8 cellular contexts compared by ENCODE assay signal in the genomic region with DNA sequence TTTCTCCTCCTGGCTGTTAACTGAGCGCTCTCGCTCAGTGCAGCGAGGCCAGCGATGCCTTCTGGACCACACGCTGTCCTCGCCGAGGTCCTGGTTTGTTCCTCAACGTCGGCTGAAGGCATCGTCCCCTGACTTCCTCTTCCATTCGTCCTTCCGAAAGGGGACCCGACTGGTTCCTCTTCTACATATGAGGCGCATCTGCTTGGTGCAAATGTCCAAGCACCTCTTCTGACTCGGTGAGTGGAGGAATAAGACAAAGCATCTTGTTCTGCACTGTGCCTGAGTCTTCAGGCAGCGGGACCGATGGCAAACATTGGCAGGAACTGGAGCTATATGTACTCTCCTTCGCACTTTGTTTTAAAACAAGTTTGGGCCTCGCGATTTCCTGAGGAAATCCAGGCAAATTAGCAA. TPM values are rescaled to one million over a fixed set of nuclear protein-coding genes. Genes with fewer than 3 reads are reported as not detected.
A peak's percentile ranks its signal among the peaks of the same experiment; 100 is the strongest.
DNase-seq lines count a peak whose midpoint lies in the region; ATAC-seq and TF ChIP-seq lines count a peak whose summit lies in the region.

No MANE protein-coding gene starts in this region.

- H3K27ac Mint-ChIP-seq in immature natural killer cell: no peak overlapping the region

- ATAC-seq in GM21367 (IDR thresholded peaks at IDR 0.05; ENCODE audit: unreplicated experiment): peak; percentile 11

- H3K9me3 Mint-ChIP-seq in immature natural killer cell: peaks cover 0 to 5% (median 0%) of the 10 kb centered on the region in 6 donors

- WGBS in suprapubic skin: 0% methylated on average over 3 of the region's 20 CpGs

- TF ChIP-seq CTCF in GM06990 (IDR thresholded peaks at IDR 0.05; ENCODE audit: insufficient read depth, low read length, poor library complexity, severe bottlenecking) (no peak), suprapubic skin (IDR thresholded peaks at IDR 0.05) (no peak)

- H3K36me3 Mint-ChIP-seq in immature natural killer cell: peaks cover 0 to 3% (median 0%) of the 10 kb centered on the region in 3 donors

- H3K27ac ChIP-seq in HUES48 (ENCODE audit: low read depth, low read length): no peak overlapping the region
- H3K27ac ChIP-seq in suprapubic skin: peak overlapping the region; percentile 19

- DNase-seq in GM06990 (ENCODE audit: extremely low read depth, insufficient read length): peak; percentile 9
- DNase-seq in adipocyte (ENCODE audit: low read depth): no peak
- DNase-seq in immature natural killer cell: no peak
- no peak for DNase-seq in suprapubic skin (ENCODE audit: low spot score in 2 of 2)
- no peak for DNase-seq in NCI-H526 treated with DMSO at 0.1 percent for 48 hours (lab: John Stamatoyannopoulos, UW)
- no peak for DNase-seq in stimulated activated CD4-positive, alpha-beta T cell treated with anti-CD3 and anti-CD28 coated beads, Interleukin-4, amount 100 ng/mL, for 24 hours

- H3K4me1 Mint-ChIP-seq in immature natural killer cell: peaks cover 13 to 20% of the 10 kb centered on the region in 2 donors

- H3K27me3 Mint-ChIP-seq in immature natural killer cell (ENCODE audit: low read depth in 3 of 3): peaks cover 17 to 21% (median 17%) of the 10 kb centered on the region in 3 donors

- peak overlapping the region; percentile 61 to 83 (median 75) for H3K4me3 Mint-ChIP-seq in immature natural killer cell

- no peak for TF ChIP-seq EP300 in suprapubic skin (IDR thresholded peaks at IDR 0.05)

- H3K9ac ChIP-seq in HUES48 (ENCODE audit: low read depth, low read length) (no peak overlapping the region), adipocyte (ENCODE audit: low read length) (no peak overlapping the region)

- H3K36me3 ChIP-seq in GM06990 (ENCODE audit: control insufficient read depth, insufficient read depth, low read length) (no peaks in the 10 kb centered on the region), HUES48 (ENCODE audit: control insufficient read depth, insufficient read depth, low read length) (no peaks in the 10 kb centered on the region), adipocyte (ENCODE audit: control insufficient read depth, insufficient read depth, low read length, severe bottlenecking) (no peaks in the 10 kb centered on the region), suprapubic skin (no peaks in the 10 kb centered on the region)

- H3K4me1 ChIP-seq in HUES48 (ENCODE audit: control insufficient read depth, insufficient read depth, low read length) (peaks cover 25% of the 10 kb centered on the region), adipocyte (ENCODE audit: control insufficient read depth, insufficient read depth, low read length) (peaks cover 5% of the 10 kb centered on the region), suprapubic skin (peaks cover 25% of the 10 kb centered on the region)

- H3K27me3 ChIP-seq in GM06990 (replicated peaks; ENCODE audit: control insufficient read depth, insufficient read depth, low read length) (peaks cover 2% of the 10 kb centered on the region), HUES48 (ENCODE audit: control insufficient read depth, insufficient read depth, low read length) (peaks cover 30% of the 10 kb centered on the region), adipocyte (replicated peaks; ENCODE audit: control insufficient read depth, insufficient read depth, low read length) (peaks cover 67% of the 10 kb centered on the region), suprapubic skin (peaks cover 9% of the 10 kb centered on the region)

- H3K4me3 ChIP-seq in GM06990 (replicated peaks; ENCODE audit: low read depth, low read length) (peak overlapping the region; percentile 42), HUES48 (ENCODE audit: low read depth, low read length) (peak overlapping the region; percentile 91), adipocyte (ENCODE audit: low read length) (peak overlapping the region; percentile 77), suprapubic skin (peak overlapping the region; percentile 57)

- no peak for TF ChIP-seq POLR2A in suprapubic skin (IDR thresholded peaks at IDR 0.05)

- H3K9me3 ChIP-seq in HUES48 (ENCODE audit: control insufficient read depth, insufficient read depth, low read length) (no peaks in the 10 kb centered on the region), adipocyte (ENCODE audit: control insufficient read depth, low read length) (no peaks in the 10 kb centered on the region), suprapubic skin (no peaks in the 10 kb centered on the region)

RNA-seq across cellular contexts. Expression of gene KCNS3, which starts 0.7 kb away (rescaled TPM):
- polyA plus RNA-seq in immature natural killer cell: not detected
- total RNA-seq in suprapubic skin: 10 to 100 TPM; 16.2 to 34.8 (median 22.6) TPM
